ENCODE assay signal across 34 cellular contexts in the genomic region with DNA sequence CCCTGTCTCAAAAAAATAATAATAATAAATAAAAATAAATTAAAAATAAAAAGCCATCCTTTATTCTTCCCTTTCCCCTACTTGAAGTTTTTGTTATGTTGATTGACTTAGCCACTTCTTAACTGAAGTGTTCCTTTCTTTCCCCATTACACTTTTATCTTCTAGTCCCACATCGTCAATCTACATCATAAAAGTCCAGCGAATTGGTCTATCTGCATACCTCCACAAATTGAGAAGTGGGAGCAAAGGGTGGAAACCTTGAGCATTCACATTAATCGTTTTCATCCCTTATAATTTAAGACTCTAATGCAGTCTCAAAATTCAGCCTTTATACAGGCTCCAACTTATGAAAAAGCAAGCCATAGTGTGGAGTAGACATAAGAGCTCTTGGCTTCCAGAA. TPM values are rescaled to one million over a fixed set of nuclear protein-coding genes. Genes with fewer than 3 reads are reported as not detected.
"Had no signal": no experiment of that assay in that cellular context is flagged by ENCODE, and none has a peak within 500 bp of the region (broad histone marks: within the 10 kb centered on the region; RNA-seq: fewer than 3 reads in every experiment).

No MANE protein-coding gene starts in this region.

- H3K9me3 ChIP-seq: ascending aorta, breast epithelium had no signal

- H3K36me3 ChIP-seq: ascending aorta, breast epithelium had no signal

- H3K4me1 ChIP-seq: ascending aorta, breast epithelium had no signal

- H3K27me3 ChIP-seq: ascending aorta, breast epithelium had no signal

- H3K27ac ChIP-seq: ascending aorta, breast epithelium, RWPE1, VCaP had no signal

- DNase-seq: activated CD4-positive, alpha-beta T cell treated with anti-CD3 and anti-CD28 coated beads for 1 hour; activated CD4-positive, alpha-beta T cell treated with anti-CD3 and anti-CD28 coated beads, Interleukin-2, amount 10 ng/mL, durations not matched to agents 24 days and 14 days; activated CD4-positive, alpha-beta T cell treated with anti-CD3 and anti-CD28 coated beads, Interleukin-2, amount 50 U/mL, for 4 hours; activated CD4-positive, CD25-positive, alpha-beta regulatory T cell; activated CD8-positive, alpha-beta T cell treated with anti-CD3 and anti-CD28 coated beads for 36 hours; activated effector memory CD4-positive, alpha-beta T cell treated with anti-CD3 and anti-CD28 coated beads, Interleukin-2, amount 50 U/mL, for 16 hours; activated naive CD4-positive, alpha-beta T cell; activated naive CD4-positive, alpha-beta T cell treated with anti-CD3 and anti-CD28 coated beads, Interleukin-2, amount 50 U/mL, for 16 hours; activated naive CD8-positive, alpha-beta T cell treated with anti-CD3 and anti-CD28 coated beads for 36 hours; activated T-cell treated with anti-CD3 and anti-CD28 coated beads, Interleukin-2, amount 50 U/mL, for 1 hour; activated T-cell treated with anti-CD3 and anti-CD28 coated beads, Interleukin-2, amount 50 U/mL, for 72 hours; amniotic stem cell; MM.1S; MV-4-11; NCI-H1092; NCI-H1436 treated with DMSO at 0.1 percent for 48 hours; NCI-H1694 treated with DMSO at 0.1 percent for 48 hours; NCI-H2029; NCI-H345; NCI-H524 treated with DMSO at 0.1 percent for 48 hours; PC-3; SIG-M5; T-cell; T-helper 2 cell; T-helper 9 cell had no signal

- H3K4me3 ChIP-seq: ascending aorta, breast epithelium had no signal

- ATAC-seq: activated CD8-positive, alpha-beta T cell treated with anti-CD3 and anti-CD28 coated beads for 36 hours; activated T-cell treated with anti-CD3 and anti-CD28 coated beads, Interleukin-2, amount 50 U/mL, for 72 hours; activated T-helper 17 cell treated with anti-CD3 and anti-CD28 coated beads, Interleukin-2, amount 50 U/mL, for 72 hours; PC-3; Right ventricle myocardium inferior; SK-N-SH treated with all-trans-retinoic acid at 6 μM for 48 hours; T-cell had no signal

RNA-seq across cellular contexts. Expression of gene ZYG11A, which starts 6.5 kb away (rescaled TPM):
- total RNA-seq: ascending aorta, cardiac septum, Right ventricle myocardium inferior, SK-MEL-5 had no signal
